In the genomic region with DNA sequence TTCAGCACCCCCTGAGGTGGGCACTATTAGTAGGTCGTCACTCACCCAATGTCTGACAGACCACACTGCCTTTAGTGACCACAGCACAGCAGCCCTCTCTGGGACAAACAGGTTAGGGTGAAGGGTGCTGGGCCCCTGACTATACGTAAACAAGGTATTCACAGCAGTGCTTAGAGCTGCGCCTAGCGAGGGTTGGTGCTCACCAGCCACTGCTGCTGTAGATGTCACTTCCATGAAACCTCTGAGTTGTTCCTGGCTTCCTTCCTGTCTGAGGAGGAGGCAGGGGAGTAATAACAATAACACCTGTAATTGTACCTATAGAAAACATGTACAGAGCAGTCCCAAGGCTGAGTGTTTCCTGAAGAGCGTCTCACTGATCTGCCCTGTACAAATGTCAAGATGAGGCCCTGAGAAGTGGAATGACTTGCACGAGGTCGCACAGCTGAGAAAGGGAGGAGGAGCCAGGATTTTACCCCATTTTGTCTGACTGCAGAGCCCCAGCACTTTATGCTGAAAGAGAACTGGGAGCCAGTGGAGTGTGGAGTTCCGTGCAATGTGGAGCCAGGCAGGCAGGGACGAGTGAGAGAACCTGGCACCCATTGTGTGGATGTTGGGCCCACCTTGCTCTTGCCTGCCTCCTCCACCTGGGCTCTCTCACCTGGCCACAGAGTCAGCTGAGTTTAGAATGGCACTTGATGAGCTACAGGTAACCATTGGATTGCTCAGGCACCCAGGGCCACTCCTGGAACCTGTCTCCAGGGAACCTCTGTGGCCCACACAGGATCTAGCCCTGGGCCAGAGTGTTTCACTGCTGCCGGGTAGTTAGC, we compare ENCODE assay signal across 1 cellular context.
TF ChIP-seq lines count a peak whose summit lies in the region.

No MANE protein-coding gene starts in this region.

TF ChIP-seq in HepG2, 621 proteins besides CTCF, POLR2A, EP300 and RAD21 (continued from another document):
- TF ChIP-seq, protein P1, sequence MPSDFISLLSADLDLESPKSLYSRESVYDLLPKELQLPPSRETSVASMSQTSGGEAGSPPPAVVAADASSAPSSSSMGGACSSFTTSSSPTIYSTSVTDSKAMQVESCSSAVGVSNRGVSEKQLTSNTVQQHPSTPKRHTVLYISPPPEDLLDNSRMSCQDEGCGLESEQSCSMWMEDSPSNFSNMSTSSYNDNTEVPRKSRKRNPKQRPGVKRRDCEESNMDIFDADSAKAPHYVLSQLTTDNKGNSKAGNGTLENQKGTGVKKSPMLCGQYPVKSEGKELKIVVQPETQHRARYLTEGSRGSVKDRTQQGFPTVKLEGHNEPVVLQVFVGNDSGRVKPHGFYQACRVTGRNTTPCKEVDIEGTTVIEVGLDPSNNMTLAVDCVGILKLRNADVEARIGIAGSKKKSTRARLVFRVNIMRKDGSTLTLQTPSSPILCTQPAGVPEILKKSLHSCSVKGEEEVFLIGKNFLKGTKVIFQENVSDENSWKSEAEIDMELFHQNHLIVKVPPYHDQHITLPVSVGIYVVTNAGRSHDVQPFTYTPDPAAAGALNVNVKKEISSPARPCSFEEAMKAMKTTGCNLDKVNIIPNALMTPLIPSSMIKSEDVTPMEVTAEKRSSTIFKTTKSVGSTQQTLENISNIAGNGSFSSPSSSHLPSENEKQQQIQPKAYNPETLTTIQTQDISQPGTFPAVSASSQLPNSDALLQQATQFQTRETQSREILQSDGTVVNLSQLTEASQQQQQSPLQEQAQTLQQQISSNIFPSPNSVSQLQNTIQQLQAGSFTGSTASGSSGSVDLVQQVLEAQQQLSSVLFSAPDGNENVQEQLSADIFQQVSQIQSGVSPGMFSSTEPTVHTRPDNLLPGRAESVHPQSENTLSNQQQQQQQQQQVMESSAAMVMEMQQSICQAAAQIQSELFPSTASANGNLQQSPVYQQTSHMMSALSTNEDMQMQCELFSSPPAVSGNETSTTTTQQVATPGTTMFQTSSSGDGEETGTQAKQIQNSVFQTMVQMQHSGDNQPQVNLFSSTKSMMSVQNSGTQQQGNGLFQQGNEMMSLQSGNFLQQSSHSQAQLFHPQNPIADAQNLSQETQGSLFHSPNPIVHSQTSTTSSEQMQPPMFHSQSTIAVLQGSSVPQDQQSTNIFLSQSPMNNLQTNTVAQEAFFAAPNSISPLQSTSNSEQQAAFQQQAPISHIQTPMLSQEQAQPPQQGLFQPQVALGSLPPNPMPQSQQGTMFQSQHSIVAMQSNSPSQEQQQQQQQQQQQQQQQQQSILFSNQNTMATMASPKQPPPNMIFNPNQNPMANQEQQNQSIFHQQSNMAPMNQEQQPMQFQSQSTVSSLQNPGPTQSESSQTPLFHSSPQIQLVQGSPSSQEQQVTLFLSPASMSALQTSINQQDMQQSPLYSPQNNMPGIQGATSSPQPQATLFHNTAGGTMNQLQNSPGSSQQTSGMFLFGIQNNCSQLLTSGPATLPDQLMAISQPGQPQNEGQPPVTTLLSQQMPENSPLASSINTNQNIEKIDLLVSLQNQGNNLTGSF (CRISPR knock-in tag; IDR thresholded peaks at IDR 0.05), result no peak
- TF ChIP-seq, protein P2, sequence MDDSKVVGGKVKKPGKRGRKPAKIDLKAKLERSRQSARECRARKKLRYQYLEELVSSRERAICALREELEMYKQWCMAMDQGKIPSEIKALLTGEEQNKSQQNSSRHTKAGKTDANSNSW (CRISPR knock-in tag; IDR thresholded peaks at IDR 0.05; ENCODE audit: borderline replicate concordance), result no peak
- TF ChIP-seq, protein P3, sequence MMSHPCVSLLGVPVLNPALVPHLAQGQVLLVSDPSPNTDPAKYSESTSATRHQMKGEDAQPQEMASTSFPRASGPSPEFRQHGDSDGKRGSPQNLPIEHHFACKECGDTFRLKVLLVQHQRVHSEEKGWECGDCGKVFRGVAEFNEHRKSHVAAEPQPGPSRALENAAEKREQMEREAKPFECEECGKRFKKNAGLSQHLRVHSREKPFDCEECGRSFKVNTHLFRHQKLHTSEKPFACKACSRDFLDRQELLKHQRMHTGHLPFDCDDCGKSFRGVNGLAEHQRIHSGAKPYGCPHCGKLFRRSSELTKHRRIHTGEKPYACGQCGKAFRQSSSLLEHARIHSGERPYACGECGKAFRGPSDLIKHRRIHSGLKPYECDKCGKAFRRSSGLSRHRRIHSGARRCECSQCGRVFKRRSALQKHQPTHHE (CRISPR knock-in tag; IDR thresholded peaks at IDR 0.05; ENCODE audit: borderline replicate concordance), result no peak
- TF ChIP-seq, protein P4, sequence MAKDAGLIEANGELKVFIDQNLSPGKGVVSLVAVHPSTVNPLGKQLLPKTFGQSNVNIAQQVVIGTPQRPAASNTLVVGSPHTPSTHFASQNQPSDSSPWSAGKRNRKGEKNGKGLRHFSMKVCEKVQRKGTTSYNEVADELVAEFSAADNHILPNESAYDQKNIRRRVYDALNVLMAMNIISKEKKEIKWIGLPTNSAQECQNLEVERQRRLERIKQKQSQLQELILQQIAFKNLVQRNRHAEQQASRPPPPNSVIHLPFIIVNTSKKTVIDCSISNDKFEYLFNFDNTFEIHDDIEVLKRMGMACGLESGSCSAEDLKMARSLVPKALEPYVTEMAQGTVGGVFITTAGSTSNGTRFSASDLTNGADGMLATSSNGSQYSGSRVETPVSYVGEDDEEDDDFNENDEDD (CRISPR knock-in tag; IDR thresholded peaks at IDR 0.05; ENCODE audit: borderline replicate concordance), result no peak
- TF ChIP-seq KDM1A (CRISPR knock-in tag; IDR thresholded peaks at IDR 0.05) (no peak), RAD51 (IDR thresholded peaks at IDR 0.05; ENCODE audit: borderline replicate concordance) (no peak), ZNF563 (CRISPR knock-in tag; IDR thresholded peaks at IDR 0.05) (no peak), SOX6 (IDR thresholded peaks at IDR 0.05) (no peak), SOX6 (CRISPR knock-in tag; IDR thresholded peaks at IDR 0.05) (no peak), MTA1 (CRISPR knock-in tag; IDR thresholded peaks at IDR 0.05; ENCODE audit: borderline replicate concordance) (no peak), ZNF333 (CRISPR knock-in tag; IDR thresholded peaks at IDR 0.05; ENCODE audit: borderline replicate concordance) (no peak), ZNF180 (CRISPR knock-in tag; IDR thresholded peaks at IDR 0.05; ENCODE audit: borderline replicate concordance, low read depth) (no peak)
- TF ChIP-seq, protein P5, sequence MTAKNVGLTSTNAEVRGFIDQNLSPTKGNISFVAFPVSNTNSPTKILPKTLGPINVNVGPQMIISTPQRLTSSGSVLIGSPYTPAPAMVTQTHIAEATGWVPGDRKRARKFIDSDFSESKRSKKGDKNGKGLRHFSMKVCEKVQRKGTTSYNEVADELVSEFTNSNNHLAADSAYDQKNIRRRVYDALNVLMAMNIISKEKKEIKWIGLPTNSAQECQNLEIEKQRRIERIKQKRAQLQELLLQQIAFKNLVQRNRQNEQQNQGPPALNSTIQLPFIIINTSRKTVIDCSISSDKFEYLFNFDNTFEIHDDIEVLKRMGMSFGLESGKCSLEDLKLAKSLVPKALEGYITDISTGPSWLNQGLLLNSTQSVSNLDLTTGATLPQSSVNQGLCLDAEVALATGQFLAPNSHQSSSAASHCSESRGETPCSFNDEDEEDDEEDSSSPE (CRISPR knock-in tag; IDR thresholded peaks at IDR 0.05), result no peak
TF ChIP-seq in HepG2: peak in this region for 0.
